ENCODE assay signal across 12 cellular contexts in the genomic region with DNA sequence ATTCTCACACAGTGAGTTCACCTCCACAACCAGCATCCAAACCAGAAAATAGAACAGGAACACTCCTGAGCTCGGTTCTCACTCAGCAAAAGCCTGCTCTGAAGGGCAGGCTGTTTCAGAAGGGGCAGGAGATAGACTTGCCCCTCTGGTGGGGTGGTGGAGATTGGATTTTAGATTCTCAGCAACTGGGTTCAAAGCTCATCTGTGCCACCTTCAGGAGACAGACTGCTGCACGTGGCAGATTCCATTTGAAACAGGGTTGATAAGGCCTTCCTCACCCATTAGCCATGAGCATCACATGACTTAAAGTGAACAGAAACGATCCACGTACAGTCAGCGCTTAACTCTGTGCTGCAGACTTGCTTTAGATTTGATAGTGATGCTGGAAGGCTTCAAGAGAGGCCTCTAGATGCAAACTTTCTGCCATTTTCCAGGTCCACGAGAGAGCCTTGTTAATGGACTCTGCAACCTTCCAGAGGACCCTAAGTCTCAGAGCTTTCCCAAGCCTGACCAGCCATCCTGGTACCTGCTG. TPM values are rescaled to one million over a fixed set of nuclear protein-coding genes. Genes with fewer than 3 reads are reported as not detected.
DNase-seq lines count a peak whose midpoint lies in the region; ATAC-seq, FAIRE-seq and TF ChIP-seq lines count a peak whose summit lies in the region.
"Had no signal": no experiment of that assay in that cellular context is flagged by ENCODE, and none has a peak within 500 bp of the region (broad histone marks: within the 10 kb centered on the region; RNA-seq: fewer than 3 reads in every experiment).

No MANE protein-coding gene starts in this region.

- H3K4me1 ChIP-seq in Karpas-422 (ENCODE audit: low read length) (peaks cover 18% of the 10 kb centered on the region), left lung (no peaks in the 10 kb centered on the region)

- H3K27ac ChIP-seq in Karpas-422 (ENCODE audit: low read length) (no peak overlapping the region), left lung (no peak overlapping the region)

- H3K4me3 ChIP-seq in Karpas-422 (ENCODE audit: low read length) (no peak overlapping the region), bronchial epithelial cell (ENCODE audit: low read depth, low read length) (no peak overlapping the region), left lung (no peak overlapping the region)

- 0 out of 2 replicates have a peak overlapping the region, but pooled peaks have one; percentile 60 for H2AFZ ChIP-seq in Karpas-422 (ENCODE audit: low read length)

- H3K79me2 ChIP-seq in Karpas-422 (ENCODE audit: low read length) = no peaks in the 10 kb centered on the region

- H3K36me3 Mint-ChIP-seq in osteocyte (ENCODE audit: unreplicated experiment) = no peaks in the 10 kb centered on the region

- ATAC-seq in GM21576 (IDR thresholded peaks at IDR 0.05; ENCODE audit: unreplicated experiment) (no peak), left lung (no peak)

- no peaks in the 10 kb centered on the region for H3K9me2 ChIP-seq in Karpas-422 (replicated peaks; ENCODE audit: insufficient read depth, low read length)

- H3K27ac Mint-ChIP-seq in osteocyte (ENCODE audit: unreplicated experiment) = no peak overlapping the region

- no peak overlapping the region for H3K4me3 Mint-ChIP-seq in osteocyte (ENCODE audit: unreplicated experiment)

- H3K36me3 ChIP-seq in Karpas-422 (ENCODE audit: insufficient read depth, low read length) (no peaks in the 10 kb centered on the region), bronchial epithelial cell (ENCODE audit: control insufficient read depth, insufficient read depth, low read length) (no peaks in the 10 kb centered on the region), left lung (no peaks in the 10 kb centered on the region)

- H3K27me3 Mint-ChIP-seq in osteocyte (ENCODE audit: unreplicated experiment) = peaks cover 2% of the 10 kb centered on the region

- peak; percentile 13 for FAIRE-seq in bronchial epithelial cell (lab: Jason Lieb, UNC)

- H3K4me1 Mint-ChIP-seq in osteocyte (ENCODE audit: unreplicated experiment) = no peaks in the 10 kb centered on the region

- H3K9me3 Mint-ChIP-seq in osteocyte (ENCODE audit: unreplicated experiment) = no peaks in the 10 kb centered on the region

- no peak overlapping the region for H3K9ac ChIP-seq in Karpas-422 (ENCODE audit: low read length)

- no peaks in the 10 kb centered on the region for H3K27me3 ChIP-seq in Karpas-422 (ENCODE audit: low read length)
- no peaks in the 10 kb centered on the region for H3K27me3 ChIP-seq in bronchial epithelial cell (ENCODE audit: control insufficient read depth, insufficient read depth, low read length)
- H3K27me3 ChIP-seq in left lung = no peaks in the 10 kb centered on the region

- no peaks in the 10 kb centered on the region for H4K20me1 ChIP-seq in Karpas-422 (ENCODE audit: insufficient read depth, low read depth, low read length)

- H3K9me3 ChIP-seq in Karpas-422 (ENCODE audit: low read length) (no peaks in the 10 kb centered on the region), left lung (no peaks in the 10 kb centered on the region)

- intact Hi-C loops in left lung (cut with DNase I) = no loop called here

- no peak overlapping the region for H3K4me2 ChIP-seq in Karpas-422 (ENCODE audit: low read depth, low read length, poor library complexity, severe bottlenecking)

- DNase-seq in DMS79 treated with DMSO at 0.1 percent for 48 hours (lab: John Stamatoyannopoulos, UW) (peak; percentile 8), DMS79 (lab: John Stamatoyannopoulos, UW) (no peak), Karpas-422 (peak; percentile 69), bronchial epithelial cell (ENCODE audit: low read depth) (no peak), osteocyte (ENCODE audit: extremely low spot score, unreplicated experiment) (peak; percentile 36), NCI-H345 treated with DMSO at 0.1 percent for 48 hours (lab: John Stamatoyannopoulos, UW; ENCODE audit: unreplicated experiment) (no peak), left lung (no peak)
- DNase-seq: activated CD8-positive, alpha-beta memory T cell treated with anti-CD3 and anti-CD28 coated beads for 24 hours; NCI-H526; occipital lobe; T-helper 1 cell had no signal

- TF ChIP-seq CTCF in bronchial epithelial cell (IDR thresholded peaks at IDR 0.05; ENCODE audit: insufficient read depth, low read length, severe bottlenecking) (peak; percentile 34), osteocyte (IDR thresholded peaks at IDR 0.05) (peak; percentile 31), left lung (IDR thresholded peaks at IDR 0.05) (no peak)

RNA-seq across cellular contexts. Expression of gene MGLL, which starts 35.0 kb away (rescaled TPM):
- 58.0 and 63.3 TPM in 2 replicates for total RNA-seq in Karpas-422 (2014; rRNA removed; shearing (Covaris generic); ENCODE audit: low replicate concordance)
- total RNA-seq in bronchial epithelial cell (25.5 and 47.9 TPM in 2 replicates), osteocyte (102 and 112 TPM in 2 replicates), left lung (100 to 1,000 TPM; 214 to 318 TPM)

RNA-seq across cellular contexts. Expression of gene KBTBD12, which starts 57.7 kb away (rescaled TPM):
- total RNA-seq in Karpas-422 (2014; rRNA removed; shearing (Covaris generic); ENCODE audit: low replicate concordance) = not detected in 2 replicates
- total RNA-seq in bronchial epithelial cell (under 0.01 TPM in 2 replicates), osteocyte (not detected in 2 replicates), left lung (1 to 10 TPM; 1.2 to 2.5 TPM)

Comparison
In these comparisons a context has a peak if more than half of its experiments do, and no peak if none do; other contexts are left out.
1. DNase-seq: peak in DMS79 treated with DMSO at 0.1 percent for 48 hours (single experiment), Karpas-422 (single experiment) and osteocyte (single experiment); none in DMS79 (single experiment), bronchial epithelial cell (single experiment), NCI-H345 treated with DMSO at 0.1 percent for 48 hours (single experiment) and left lung (0 of 2).
2. CTCF ChIP-seq: peak in bronchial epithelial cell (single experiment) and osteocyte (single experiment); none in left lung (0 of 2).